ENCODE assay signal across 1 cellular context in genomic region chrX:63743596-63743995, GRCh38.
TF ChIP-seq lines count a peak whose summit lies in the region.

No MANE protein-coding gene starts in this region.

TF ChIP-seq in K562, 482 proteins besides CTCF, POLR2A, EP300 and RAD21:
- TF ChIP-seq ZNF318 (IDR thresholded peaks at IDR 0.05; ENCODE audit: borderline replicate concordance in 1 of 2, low read depth in 1 of 2) (no peak), NFIC (IDR thresholded peaks at IDR 0.05) (peak; percentile 30; the same call in 1 of the 2 replicates), PKNOX1 (IDR thresholded peaks at IDR 0.05) (no peak)
